Comparison of ENCODE assay signal across 33 cellular contexts in the genomic region with DNA sequence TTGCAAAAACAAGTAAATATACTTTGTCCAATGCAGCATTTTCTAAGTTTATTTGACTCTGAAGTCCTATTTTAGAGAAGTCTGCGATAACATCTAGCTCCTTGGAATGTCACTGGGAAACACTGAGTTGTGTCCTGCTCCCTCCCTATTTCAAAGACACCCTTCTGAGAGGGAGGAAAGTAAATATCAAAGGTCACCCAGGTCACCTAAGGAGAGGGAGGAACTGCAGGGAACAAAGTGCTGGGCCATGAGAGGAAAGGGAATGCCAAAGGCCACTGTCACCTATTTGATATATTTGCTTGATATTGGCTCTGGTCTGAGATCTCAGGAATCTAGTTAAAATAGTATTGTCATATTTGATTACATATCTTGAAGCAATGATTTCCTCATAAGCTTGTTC.
"Had no signal": no experiment of that assay in that cellular context is flagged by ENCODE, and none has a peak within 500 bp of the region (broad histone marks: within the 10 kb centered on the region; RNA-seq: fewer than 3 reads in every experiment).

No MANE protein-coding gene starts in this region.

- DNase-seq: activated CD4-positive, alpha-beta memory T cell treated with anti-CD3 and anti-CD28 coated beads for 36 hours; activated CD4-positive, alpha-beta T cell treated with anti-CD3 and anti-CD28 coated beads, Interleukin-2, amount 10 ng/mL, durations not matched to agents 24 days and 14 days; activated CD4-positive, CD25-positive, alpha-beta regulatory T cell treated with anti-CD3 and anti-CD28 coated beads, Interleukin-2, amount 50 U/mL, for 72 hours; activated CD8-positive, alpha-beta memory T cell treated with anti-CD3 and anti-CD28 coated beads, Interleukin-2, amount 50 U/mL, for 4 hours; activated effector memory CD4-positive, alpha-beta T cell treated with anti-CD3 and anti-CD28 coated beads, Interleukin-2, amount 50 U/mL, for 16 hours; activated naive CD4-positive, alpha-beta T cell treated with anti-CD3 and anti-CD28 coated beads for 36 hours; activated naive CD8-positive, alpha-beta T cell treated with anti-CD3 and anti-CD28 coated beads for 36 hours; activated T-cell treated with anti-CD3 and anti-CD28 coated beads, Interleukin-2, amount 50 U/mL, for 1 hour; adrenal gland; aorta; body of pancreas; cerebellar nuclear complex; colonic mucosa; effector memory CD4-positive, alpha-beta T cell; gastrocnemius medialis; glutamatergic neuron; hippocampal formation; left ventricle myocardium superior; mucosa of descending colon; ovary; retina; stimulated activated CD4-positive, alpha-beta T cell treated with anti-CD3 and anti-CD28 coated beads, Interleukin-4, amount 100 ng/mL, for 24 hours; T-cell; trophoblast cell; uterus had no signal

- H3K4me3 ChIP-seq: adrenal gland, body of pancreas, colonic mucosa, gastrocnemius medialis, mucosa of descending colon, ovary, prostate gland, skin epidermis, thoracic aorta, uterus had no signal

- H3K9me3 ChIP-seq: adrenal gland, body of pancreas, colonic mucosa, gastrocnemius medialis, mucosa of descending colon, neutrophil, ovary, prostate gland, thoracic aorta, uterus had no signal

- H3K27ac ChIP-seq: adrenal gland, body of pancreas, colonic mucosa, gastrocnemius medialis, neutrophil, ovary, prostate gland, skin epidermis, thoracic aorta, uterus, VCaP had no signal

- H3K4me1 ChIP-seq: adrenal gland, body of pancreas, colonic mucosa, gastrocnemius medialis, prostate gland, uterus had no signal

- H3K36me3 ChIP-seq: adrenal gland, colonic mucosa, gastrocnemius medialis, neutrophil, ovary, prostate gland, thoracic aorta, uterus had no signal

- ATAC-seq: body of pancreas; gastrocnemius medialis; left ventricle myocardium superior; mucosa of descending colon; natural killer cell treated with Interleukin-12 subunit alpha and Interleukin-12 subunit beta and Interleukin-15 and Interleukin-18, amount 100 ng/mL, for 72 hours; sciatic nerve; stimulated activated effector memory CD8-positive, alpha-beta T cell treated with anti-CD3 and anti-CD28 coated beads, Interleukin-12 subunit alpha, Interleukin-12 subunit beta, amount 100 ng/mL, for 72 hours; T-cell had no signal

- H3K27me3 ChIP-seq: adrenal gland, body of pancreas, colonic mucosa, gastrocnemius medialis, neutrophil, ovary, uterus had no signal
